Comparison of ENCODE assay signal across 21 cellular contexts in the genomic region with DNA sequence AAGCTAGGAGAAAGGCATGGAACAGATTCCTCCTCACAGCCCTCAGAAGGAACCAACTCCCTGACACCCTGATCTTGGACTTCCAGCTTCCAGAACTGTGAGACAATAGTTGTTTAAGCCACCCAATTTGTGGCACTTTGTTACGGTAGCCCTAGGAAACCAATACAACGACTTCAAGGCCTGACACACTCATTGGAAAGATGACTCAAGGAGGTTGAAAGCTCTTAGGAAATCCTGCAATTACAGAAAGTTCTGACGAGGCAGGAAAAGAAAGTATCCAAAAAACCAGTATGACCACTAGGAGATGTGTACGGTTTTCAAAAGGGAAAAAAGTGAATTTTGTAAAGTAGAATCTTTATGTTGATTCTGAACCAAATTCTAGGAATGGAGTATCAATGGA.
A peak's percentile ranks its signal among the peaks of the same experiment; 100 is the strongest.
DNase-seq lines count a peak whose midpoint lies in the region; ATAC-seq and TF ChIP-seq lines count a peak whose summit lies in the region.
"Had no signal": no experiment of that assay in that cellular context is flagged by ENCODE, and none has a peak within 500 bp of the region (broad histone marks: within the 10 kb centered on the region; RNA-seq: fewer than 3 reads in every experiment).

No MANE protein-coding gene starts in this region.

- peak overlapping the region; percentile 71 for H3K27ac ChIP-seq in osteoblast (ENCODE audit: low read depth, low read length)
- H3K27ac ChIP-seq: ascending aorta, coronary artery, hepatocyte, upper lobe of left lung had no signal

- ATAC-seq in Right ventricle myocardium inferior: no peak
- no peak for ATAC-seq in GM21528 (IDR thresholded peaks at IDR 0.05; ENCODE audit: low FRiP score, unreplicated experiment)
- ATAC-seq: activated CD8-positive, alpha-beta memory T cell treated with anti-CD3 and anti-CD28 coated beads, Interleukin-2, amount 10 ng/mL, durations not matched to agents 7 days and 5 days; HepG2; stimulated activated memory B cell treated with anti-CD40 and anti-IgM and Interleukin-4, amounts not matched to agents 10 μg/mL and 1 μg/mL and 100 μg/mL, for 72 hours had no signal

- no peak overlapping the region for H3K4me2 ChIP-seq in osteoblast (ENCODE audit: insufficient read depth, low read length)
- H3K4me2 ChIP-seq: hepatocyte, SK-N-SH had no signal

- H3K79me2 ChIP-seq in osteoblast (ENCODE audit: insufficient read depth, low read length): no peaks in the 10 kb centered on the region
- H3K79me2 ChIP-seq: hepatocyte had no signal

- DNase-seq in ELR (ENCODE audit: low read depth) (peak; percentile 63), LHCN-M2 (ENCODE audit: low read depth) (peak; percentile 30), dermis blood vessel endothelial cell (peak; percentile 81), osteoblast (ENCODE audit: insufficient read length, low spot score, missing footprints) (peak; percentile 43), Right ventricle myocardium inferior (ENCODE audit: missing footprints) (no peak), NCI-H1092 treated with DMSO at 0.1 percent for 48 hours (lab: John Stamatoyannopoulos, UW) (no peak), glomerular visceral epithelial cell (ENCODE audit: extremely low spot score) (no peak)
- DNase-seq: activated CD4-positive, alpha-beta T cell treated with anti-CD3 and anti-CD28 coated beads for 1 hour; activated CD8-positive, alpha-beta memory T cell treated with anti-CD3 and anti-CD28 coated beads, Interleukin-2, amount 10 ng/mL, durations not matched to agents 7 days and 5 days; activated effector memory CD4-positive, alpha-beta T cell treated with anti-CD3 and anti-CD28 coated beads, Interleukin-2, amount 50 U/mL, for 16 hours; NCI-H748 treated with DMSO at 0.1 percent for 48 hours; OCI-M1; SK-N-SH; T1000; upper lobe of left lung had no signal

- H3K27me3 ChIP-seq in osteoblast (ENCODE audit: insufficient read depth, low read length): no peaks in the 10 kb centered on the region
- H3K27me3 ChIP-seq: ascending aorta, hepatocyte, upper lobe of left lung had no signal

- no peaks in the 10 kb centered on the region for H3K36me3 ChIP-seq in osteoblast (ENCODE audit: insufficient read depth, low read length)
- H3K36me3 ChIP-seq: ascending aorta, upper lobe of left lung had no signal

- no peak overlapping the region for H3K4me3 ChIP-seq in osteoblast (ENCODE audit: insufficient read depth, low read length)
- H3K4me3 ChIP-seq: ascending aorta, coronary artery, hepatocyte, upper lobe of left lung had no signal

- TF ChIP-seq CTCF in osteoblast (IDR thresholded peaks at IDR 0.05; ENCODE audit: extremely low read depth, low read depth, low read length): peak; percentile 43

- H4K20me1 ChIP-seq in osteoblast (ENCODE audit: insufficient read depth, low read length): no peaks in the 10 kb centered on the region

- H2AFZ ChIP-seq in osteoblast (ENCODE audit: low read length): no peak overlapping the region
- H2AFZ ChIP-seq: hepatocyte had no signal

- intact Hi-C loops in Right ventricle myocardium inferior (cut with DNase I): no loop called here

- H3K9me3 ChIP-seq in osteoblast (ENCODE audit: low read depth, low read length): no peaks in the 10 kb centered on the region
- H3K9me3 ChIP-seq: ascending aorta, SK-N-SH, upper lobe of left lung had no signal

- H3K4me1 ChIP-seq in osteoblast (ENCODE audit: insufficient read depth, low read length): peaks cover 28% of the 10 kb centered on the region
- H3K4me1 ChIP-seq: ascending aorta had no signal

Comparison
In these comparisons a context has a peak if more than half of its experiments do, and no peak if none do; other contexts are left out.
1. DNase-seq: peak in ELR (single experiment), LHCN-M2 (single experiment), dermis blood vessel endothelial cell (single experiment) and osteoblast (single experiment); none in Right ventricle myocardium inferior (single experiment), NCI-H1092 treated with DMSO at 0.1 percent for 48 hours (single experiment) and glomerular visceral epithelial cell (single experiment).